Comparison of ENCODE assay signal across 1 cellular context in the genomic region with DNA sequence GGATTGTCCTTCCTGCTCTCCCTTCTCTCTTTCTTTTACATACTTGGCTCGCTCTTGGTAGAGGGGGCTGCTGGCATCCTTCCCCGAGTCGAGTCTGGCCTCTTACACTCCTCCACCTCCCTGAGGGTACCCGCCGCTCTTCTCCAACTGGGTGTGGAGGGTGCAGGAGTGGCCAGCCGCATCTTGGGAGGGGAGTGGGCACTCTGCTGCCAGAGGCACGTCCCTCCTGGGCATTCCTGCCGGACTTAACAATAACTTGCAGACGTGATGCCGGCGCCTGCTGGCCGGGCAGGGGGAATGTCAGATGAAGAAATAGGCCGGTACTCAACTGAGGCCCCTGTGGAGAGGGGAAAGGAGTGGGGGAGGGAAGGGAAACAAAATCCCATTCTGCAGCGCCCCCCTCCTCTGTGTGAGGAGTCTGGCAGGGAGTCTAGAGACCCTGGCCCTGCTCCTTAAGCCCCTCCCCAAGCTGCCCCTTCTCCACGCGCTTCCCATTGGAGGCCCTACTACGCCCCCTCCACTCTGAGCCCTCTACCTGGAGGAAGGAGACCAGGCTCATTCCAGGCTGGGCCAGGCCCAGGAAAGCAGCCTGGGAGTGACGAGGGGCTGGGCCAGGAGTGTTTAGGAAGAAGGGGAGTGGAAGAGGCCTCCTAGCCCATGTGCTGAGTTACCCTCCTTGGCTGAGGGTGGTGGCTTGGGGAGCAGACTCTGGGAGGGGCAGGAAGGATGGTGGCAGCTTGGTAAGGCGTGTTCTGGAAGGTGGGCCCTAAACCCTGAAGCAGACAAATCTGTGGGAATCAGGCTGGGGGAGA.
TF ChIP-seq lines count a peak whose summit lies in the region.

No MANE protein-coding gene starts in this region.

TF ChIP-seq in IMR-90, 13 proteins besides CTCF, POLR2A, EP300 and RAD21:
- TF ChIP-seq MAZ (IDR thresholded peaks at IDR 0.05; ENCODE audit: borderline replicate concordance, low read depth, low read length) (peak; percentile 21; the same call in 1 of the 2 replicates), RCOR1 (IDR thresholded peaks at IDR 0.05; ENCODE audit: insufficient replicate concordance, low read length) (no peak), CEBPB (IDR thresholded peaks at IDR 0.05; ENCODE audit: low read depth, low read length) (peak; percentile 58), SMC3 (IDR thresholded peaks at IDR 0.05; ENCODE audit: low read depth, low read length) (peak; percentile 41), BHLHE40 (IDR thresholded peaks at IDR 0.05; ENCODE audit: low read depth, low read length) (0 out of 2 replicates have a peak, but pooled peaks have one; percentile 6), MXI1 (IDR thresholded peaks at IDR 0.05; ENCODE audit: borderline replicate concordance, low read depth, low read length) (peak; percentile 70; the same call in 1 of the 2 replicates)
